Comparison of ENCODE assay signal across 8 cellular contexts in genomic region chr1:161225534-161226319, GRCh38. TPM values are rescaled to one million over a fixed set of nuclear protein-coding genes. Genes with fewer than 3 reads are reported as not detected.
DNase-seq lines count a peak whose midpoint lies in the region; TF ChIP-seq lines count a peak whose summit lies in the region.

TSS of gene TOMM40L (plus strand) at chr1:161226060. CDS start at chr1:161226490, 430 bp downstream.

- H4K20me1 ChIP-seq in H9 (ENCODE audit: control insufficient read depth, insufficient read depth, insufficient read length) (no peaks in the 10 kb centered on the region), neural cell (ENCODE audit: insufficient read depth) (no peaks in the 10 kb centered on the region)

- H4K91ac ChIP-seq in H9 (ENCODE audit: insufficient read length, low read depth, low read length) = no peak within 1 kb of the TSS

- H3K27ac Mint-ChIP-seq in H9 = peak within 1 kb of the TSS; percentile 65 to 99 (median 98)

- H3K36me3 ChIP-seq in neural cell (ENCODE audit: insufficient read depth, low read length) = no peaks in the 10 kb centered on the region
- H3K36me3 ChIP-seq in stomach = peaks cover 20 to 33% (median 27%) of the 10 kb centered on the region in 4 donors

- no peak within 1 kb of the TSS for H2BK15ac ChIP-seq in H9 (ENCODE audit: low read depth, low read length)

- no peaks in the 10 kb centered on the region for H3K9me2 ChIP-seq in neural cell (ENCODE audit: insufficient read depth, low read length)

- H2AFZ ChIP-seq in H9 (ENCODE audit: low read length) = peak within 1 kb of the TSS; percentile 22
- H2AFZ ChIP-seq in neural cell (ENCODE audit: low read depth, low read length) = peak within 1 kb of the TSS; percentile 80

- H3K9me3 ChIP-seq in H9 (ENCODE audit: control insufficient read depth, low read depth, low read length) = no peaks in the 10 kb centered on the region
- no peaks in the 10 kb centered on the region for H3K9me3 ChIP-seq in neural cell (ENCODE audit: low read length)
- no peaks in the 10 kb centered on the region for H3K9me3 ChIP-seq in stomach

- TF ChIP-seq CTCF in H9 (conservative IDR thresholded peaks at IDR 0.05) (peak; percentile 66), fibroblast of villous mesenchyme (IDR thresholded peaks at IDR 0.05; ENCODE audit: insufficient read depth, low read depth, low read length) (peak; percentile 76), neural cell (IDR thresholded peaks at IDR 0.05; ENCODE audit: poor library complexity, severe bottlenecking) (peak; percentile 87), stomach (IDR thresholded peaks at IDR 0.05) (peak in 4 of 7 experiments; percentile 18 to 49 (median 35))

- H3K4me3 ChIP-seq in fibroblast of villous mesenchyme (ENCODE audit: low read depth, low read length) (peak within 1 kb of the TSS; percentile 73), neural cell (ENCODE audit: low read length) (peak within 1 kb of the TSS; percentile 73), stomach (peak within 1 kb of the TSS; percentile 65 to 83 (median 78))

- peak; percentile 64 for TF ChIP-seq RAD21 in neural cell (conservative IDR thresholded peaks at IDR 0.05)

- intact Hi-C loops in stomach (cut with DNase I; ENCODE audit: low total_unique reads) = loop anchor here (5.0 kb wide), 1 partner anchor 157 kb away; no protein-coding TSS in a partner anchor

- WGBS in H9 (ENCODE audit: extremely low coverage, insufficient read length, low lambda C conversion rate) = no CpG with 5 or more reads among the region's 16 CpGs
- WGBS in stomach, 5 donors = 8 to 10% (median 8%) methylated on average over 16 of the region's 16 CpGs

- no peak for TF ChIP-seq POLR2A in stomach (IDR thresholded peaks at IDR 0.05)

- H2AK5ac ChIP-seq in H9 (ENCODE audit: insufficient read length, low read length) = no peak within 1 kb of the TSS

- H4K5ac ChIP-seq in H9 (ENCODE audit: insufficient read length, low read depth, low read length) = no peak within 1 kb of the TSS

- peak within 1 kb of the TSS; percentile 79 for H3K4me2 ChIP-seq in H9 (ENCODE audit: insufficient read depth, insufficient read length, low read length)
- H3K4me2 ChIP-seq in neural cell (ENCODE audit: low read length) = peak within 1 kb of the TSS; percentile 59

- H3K4me3 Mint-ChIP-seq in H9 = peak within 1 kb of the TSS; percentile 99 to 100

- H3K27me3 Mint-ChIP-seq in H9 (ENCODE audit: low read depth) = no peaks in the 10 kb centered on the region

- peaks cover 23 to 37% of the 10 kb centered on the region in 2 experiments for H3K4me1 Mint-ChIP-seq in H9

- no peak within 1 kb of the TSS for H3K4ac ChIP-seq in H9 (ENCODE audit: low read depth, low read length)

- H2BK20ac ChIP-seq in H9 (ENCODE audit: low read depth, low read length, poor library complexity, severe bottlenecking) = no peak within 1 kb of the TSS

- H3K4me1 ChIP-seq in H9 (ENCODE audit: insufficient read depth, low read length) (peaks cover 8% of the 10 kb centered on the region; the same call in 1 of the 2 replicates), stomach (peaks cover 16 to 42% (median 29%) of the 10 kb centered on the region in 4 donors)

- DNase-seq in GDM1 (lab: John Stamatoyannopoulos, UW) (peak; percentile 99), H9 (peak; percentile 97), M059J (ENCODE audit: low read depth) (peak; percentile 99), SHP77 (lab: John Stamatoyannopoulos, UW) (peak; percentile 98), fibroblast of villous mesenchyme (ENCODE audit: low read depth) (peak; percentile 100), stomach (peak; percentile 84)
- DNase-seq in activated effector memory CD4-positive, alpha-beta T cell treated with anti-CD3 and anti-CD28 coated beads, Interleukin-2, amount 50 U/mL, for 16 hours = peak; percentile 94

- TF ChIP-seq EP300 in neural cell (conservative IDR thresholded peaks at IDR 0.05; ENCODE audit: poor library complexity, severe bottlenecking) (peak; percentile 35), stomach (IDR thresholded peaks at IDR 0.05) (no peak)

- H2BK120ac ChIP-seq in H9 (ENCODE audit: low read depth, low read length, poor library complexity, severe bottlenecking) = no peak within 1 kb of the TSS

- no peak within 1 kb of the TSS for H3T11ph ChIP-seq in H9 (ENCODE audit: low read length)

- H3K27me3 ChIP-seq in H9 (ENCODE audit: insufficient read depth, low read length) (no peaks in the 10 kb centered on the region), neural cell (ENCODE audit: insufficient read depth, low read depth, low read length) (no peaks in the 10 kb centered on the region), stomach (no peaks in the 10 kb centered on the region)

- H3K18ac ChIP-seq in H9 (ENCODE audit: insufficient read length, low read depth, low read length) = no peak within 1 kb of the TSS

- no peaks in the 10 kb centered on the region for H3K79me1 ChIP-seq in H9 (ENCODE audit: insufficient read depth, low read depth, low read length, poor library complexity, severe bottlenecking)

- no peak within 1 kb of the TSS for H3K23ac ChIP-seq in H9 (ENCODE audit: insufficient read length, low read depth, low read length)

- H3K9me3 Mint-ChIP-seq in H9 = no peaks in the 10 kb centered on the region

- no peaks in the 10 kb centered on the region for H3F3A ChIP-seq in neural cell (ENCODE audit: insufficient read depth, low read length, poor library complexity, severe bottlenecking)

- peak within 1 kb of the TSS; percentile 39 for H3K9ac ChIP-seq in H9 (ENCODE audit: extremely low read depth, insufficient read length, low read length)
- peak within 1 kb of the TSS; percentile 79 for H3K9ac ChIP-seq in neural cell (ENCODE audit: low read length)

- no peak within 1 kb of the TSS for H4K8ac ChIP-seq in H9 (replicated peaks; ENCODE audit: insufficient read length, low read depth, low read length)

- H3K14ac ChIP-seq in H9 (ENCODE audit: insufficient read depth, low read length) = no peak within 1 kb of the TSS

- no peak within 1 kb of the TSS for H3K56ac ChIP-seq in H9 (ENCODE audit: insufficient read length, low read depth, low read length)

- H3K79me2 ChIP-seq in H9 (ENCODE audit: insufficient read depth, low read length) (no peaks in the 10 kb centered on the region), neural cell (replicated peaks; ENCODE audit: insufficient read depth, low read length) (peaks cover 2% of the 10 kb centered on the region)

- H2BK12ac ChIP-seq in H9 (ENCODE audit: insufficient read length, low read depth, low read length) = no peak within 1 kb of the TSS

- H2BK5ac ChIP-seq in H9 (ENCODE audit: insufficient read length, low read length) = no peak within 1 kb of the TSS

- H3K27ac ChIP-seq in H9 (ENCODE audit: insufficient read length, low read depth, low read length) (no peak within 1 kb of the TSS), neural cell (ENCODE audit: low read length) (peak within 1 kb of the TSS; percentile 51), stomach (peak within 1 kb of the TSS; percentile 52 to 84 (median 79))

- no peaks in the 10 kb centered on the region for H3K23me2 ChIP-seq in H9 (ENCODE audit: insufficient read length, low read depth, low read length, poor library complexity, severe bottlenecking)

- H3K36me3 Mint-ChIP-seq in H9 (ENCODE audit: insufficient read depth in 1 of 3, low read depth in 3 of 3) = peaks cover 18 to 21% (median 20%) of the 10 kb centered on the region in 3 experiments; a peak in 6 of 7 replicates

TF ChIP-seq in neural cell, 6 proteins besides CTCF, POLR2A, EP300 and RAD21:
- TF ChIP-seq EZH2 (IDR thresholded peaks at IDR 0.05; ENCODE audit: borderline replicate concordance, insufficient read depth, low read length, poor library complexity, severe bottlenecking) = no peak
- TF ChIP-seq TAF1 (IDR thresholded peaks at IDR 0.05; ENCODE audit: low read depth) = no peak
- TF ChIP-seq SMC3 (conservative IDR thresholded peaks at IDR 0.05; ENCODE audit: poor library complexity) = peak; percentile 81
- peak; percentile 71 for TF ChIP-seq REST (IDR thresholded peaks at IDR 0.05; ENCODE audit: borderline replicate concordance)
- peak; percentile 81 for TF ChIP-seq POLR2AphosphoS5 (IDR thresholded peaks at IDR 0.05)
- peak; percentile 94 for TF ChIP-seq MXI1 (conservative IDR thresholded peaks at IDR 0.05; ENCODE audit: poor library complexity, severe bottlenecking)

RNA-seq across cellular contexts. Expression of gene TOMM40L, which starts in this region (rescaled TPM):
- 12.8 and 13.5 TPM in 2 replicates for total RNA-seq in H9 (2021)
- total RNA-seq in M059J (2014; rRNA removed; shearing (Covaris generic)) = 13.5 and 14.3 TPM in 2 replicates
- 10.0 and 13.4 TPM in 2 replicates for total RNA-seq in fibroblast of villous mesenchyme
- polyA plus RNA-seq in neural cell = 32.5 and 40.1 TPM in 2 replicates
- polyA minus RNA-seq in neural cell = 37.0 TPM in 2 replicates
- total RNA-seq in stomach = 1 to 10 TPM in 4 of 5 donors, under 1 TPM in 1; 0.58 to 7.3 (median 5.8) TPM
- 1 to 10 TPM; 7.9 to 9.9 (median 9.8) TPM for polyA plus RNA-seq in stomach

Comparison
In these comparisons a context has a peak if more than half of its experiments do, and no peak if none do; other contexts are left out.
1. CTCF ChIP-seq: peak in every context shown above with its lines; median percentile 87 in neural cell; 76 in fibroblast of villous mesenchyme; 66 in H9; 35 in stomach.